Comparison of ENCODE assay signal across 1 cellular context in the genomic region with DNA sequence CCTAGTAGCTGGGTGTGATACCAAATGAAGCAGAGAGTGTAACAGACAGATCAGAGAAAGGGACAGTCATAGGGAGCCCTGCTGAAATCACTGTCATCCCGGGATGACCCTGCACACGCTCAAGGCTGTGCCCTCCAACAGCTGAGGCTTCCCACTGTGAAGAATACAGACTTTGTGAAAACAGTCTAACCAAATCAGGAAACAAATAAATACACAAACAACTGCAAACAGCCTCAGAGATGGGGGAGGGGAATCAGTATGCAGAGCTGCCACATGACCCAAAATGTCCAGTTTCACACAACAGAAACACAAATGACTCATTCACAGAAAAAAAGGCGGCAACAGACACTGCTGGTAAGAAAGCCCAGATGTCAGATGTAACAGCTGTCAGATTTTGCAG.
TF ChIP-seq lines count a peak whose summit lies in the region.

No MANE protein-coding gene starts in this region.

TF ChIP-seq in IMR-90, 13 proteins besides CTCF, POLR2A, EP300 and RAD21 (continued from another document):
- TF ChIP-seq, protein P1, sequence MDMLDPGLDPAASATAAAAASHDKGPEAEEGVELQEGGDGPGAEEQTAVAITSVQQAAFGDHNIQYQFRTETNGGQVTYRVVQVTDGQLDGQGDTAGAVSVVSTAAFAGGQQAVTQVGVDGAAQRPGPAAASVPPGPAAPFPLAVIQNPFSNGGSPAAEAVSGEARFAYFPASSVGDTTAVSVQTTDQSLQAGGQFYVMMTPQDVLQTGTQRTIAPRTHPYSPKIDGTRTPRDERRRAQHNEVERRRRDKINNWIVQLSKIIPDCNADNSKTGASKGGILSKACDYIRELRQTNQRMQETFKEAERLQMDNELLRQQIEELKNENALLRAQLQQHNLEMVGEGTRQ (IDR thresholded peaks at IDR 0.05; ENCODE audit: low read depth, low read length) = peak; percentile 75
- no peak for TF ChIP-seq MXI1 (IDR thresholded peaks at IDR 0.05; ENCODE audit: borderline replicate concordance, low read depth, low read length)
- no peak for TF ChIP-seq RFX5 (IDR thresholded peaks at IDR 0.05; ENCODE audit: low read depth, low read length)
- TF ChIP-seq CHD1 (IDR thresholded peaks at IDR 0.05; ENCODE audit: low read depth, low read length) = no peak
- TF ChIP-seq, protein P2, sequence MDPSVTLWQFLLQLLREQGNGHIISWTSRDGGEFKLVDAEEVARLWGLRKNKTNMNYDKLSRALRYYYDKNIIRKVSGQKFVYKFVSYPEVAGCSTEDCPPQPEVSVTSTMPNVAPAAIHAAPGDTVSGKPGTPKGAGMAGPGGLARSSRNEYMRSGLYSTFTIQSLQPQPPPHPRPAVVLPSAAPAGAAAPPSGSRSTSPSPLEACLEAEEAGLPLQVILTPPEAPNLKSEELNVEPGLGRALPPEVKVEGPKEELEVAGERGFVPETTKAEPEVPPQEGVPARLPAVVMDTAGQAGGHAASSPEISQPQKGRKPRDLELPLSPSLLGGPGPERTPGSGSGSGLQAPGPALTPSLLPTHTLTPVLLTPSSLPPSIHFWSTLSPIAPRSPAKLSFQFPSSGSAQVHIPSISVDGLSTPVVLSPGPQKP (IDR thresholded peaks at IDR 0.05; ENCODE audit: borderline replicate concordance, low read depth, low read length) = no peak
- peak; percentile 55; the same call in 1 of the 2 replicates for TF ChIP-seq FOS (IDR thresholded peaks at IDR 0.05; ENCODE audit: low read depth, low read length)
- no peak for TF ChIP-seq NFE2L2 (IDR thresholded peaks at IDR 0.05; ENCODE audit: low read depth, low read length)
- no peak for TF ChIP-seq SMC3 (IDR thresholded peaks at IDR 0.05; ENCODE audit: low read depth, low read length)
- TF ChIP-seq BHLHE40 (IDR thresholded peaks at IDR 0.05; ENCODE audit: low read depth, low read length) = no peak
